ENCODE assay signal across 12 cellular contexts in the genomic region with DNA sequence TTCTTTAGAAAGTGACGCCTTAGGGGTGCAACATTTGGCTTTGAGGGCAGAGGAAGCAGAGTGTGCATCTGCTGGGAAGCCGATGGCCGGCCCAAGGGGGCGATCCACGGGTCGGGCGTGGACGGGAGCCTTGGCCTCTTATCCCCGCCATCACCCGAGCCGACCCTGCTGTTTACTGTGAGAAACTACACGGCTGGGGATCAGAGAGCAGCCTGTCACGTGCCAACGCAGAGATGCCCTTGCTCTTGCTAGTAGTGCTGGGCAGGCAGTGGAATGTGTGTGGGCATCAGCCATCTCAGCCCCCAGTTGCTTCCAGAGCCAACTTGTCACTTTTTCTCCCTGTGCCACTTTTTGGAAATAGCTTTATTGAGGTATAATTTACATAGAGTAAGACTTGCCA. TPM values are rescaled to one million over a fixed set of nuclear protein-coding genes. Genes with fewer than 3 reads are reported as not detected.
A peak's percentile ranks its signal among the peaks of the same experiment; 100 is the strongest.
DNase-seq lines count a peak whose midpoint lies in the region; ATAC-seq and TF ChIP-seq lines count a peak whose summit lies in the region.
"Had no signal": no experiment of that assay in that cellular context is flagged by ENCODE, and none has a peak within 500 bp of the region (broad histone marks: within the 10 kb centered on the region; RNA-seq: fewer than 3 reads in every experiment).

No MANE protein-coding gene starts in this region.

- no peak overlapping the region for H4K5ac ChIP-seq in H9 (ENCODE audit: insufficient read length, low read depth, low read length)

- no peaks in the 10 kb centered on the region for H3K4me1 ChIP-seq in H9 (ENCODE audit: insufficient read depth, low read length)
- peaks cover 16% of the 10 kb centered on the region for H3K4me1 ChIP-seq in hepatocyte (ENCODE audit: insufficient read depth)
- peaks cover 73% of the 10 kb centered on the region for H3K4me1 ChIP-seq in skeletal muscle satellite cell (ENCODE audit: control insufficient read depth, insufficient read depth, low read length)

- H2AFZ ChIP-seq in H9 (ENCODE audit: low read length) (no peak overlapping the region), hepatocyte (no peak overlapping the region)

- peaks cover 11 to 42% (median 25%) of the 10 kb centered on the region in 3 experiments for H3K36me3 Mint-ChIP-seq in H9 (ENCODE audit: insufficient read depth in 1 of 3, low read depth in 3 of 3)

- H3K9ac ChIP-seq in H9 (ENCODE audit: extremely low read depth, insufficient read length, low read length) (no peak overlapping the region), skeletal muscle satellite cell (ENCODE audit: low read depth, low read length) (peak overlapping the region; percentile 76)

- H2BK20ac ChIP-seq in H9 (ENCODE audit: low read depth, low read length, poor library complexity, severe bottlenecking) = no peak overlapping the region

- H4K20me1 ChIP-seq in H9 (ENCODE audit: control insufficient read depth, insufficient read depth, insufficient read length) (no peaks in the 10 kb centered on the region), hepatocyte (ENCODE audit: insufficient read depth, poor library complexity, severe bottlenecking) (no peaks in the 10 kb centered on the region)

- no peak overlapping the region for H2BK5ac ChIP-seq in H9 (ENCODE audit: insufficient read length, low read length)

- peak overlapping the region in 1 of 2 experiments; percentile 25; a peak in 1 of 5 replicates for H3K4me3 Mint-ChIP-seq in H9
- H3K4me3 Mint-ChIP-seq: activated CD4-positive, alpha-beta memory T cell treated with anti-CD3 and anti-CD28 coated beads, Interleukin-2, amount 10 ng/mL, durations not matched to agents 7 days and 5 days; activated naive CD8-positive, alpha-beta T cell treated with anti-CD3 and anti-CD28 coated beads, Interleukin-2, amount 10 ng/mL, durations not matched to agents 7 days and 5 days had no signal

- no peak overlapping the region; the same call in 1 of the 2 replicates for H3K14ac ChIP-seq in H9 (ENCODE audit: insufficient read depth, low read length)

- no peak overlapping the region for H3K27ac ChIP-seq in H9 (ENCODE audit: insufficient read length, low read depth, low read length)
- peak overlapping the region; percentile 14 for H3K27ac ChIP-seq in brain microvascular endothelial cell
- peak overlapping the region; percentile 61 for H3K27ac ChIP-seq in hepatocyte

- H2BK120ac ChIP-seq in H9 (ENCODE audit: low read depth, low read length, poor library complexity, severe bottlenecking) = no peak overlapping the region

- no peak overlapping the region for H3K56ac ChIP-seq in H9 (ENCODE audit: insufficient read length, low read depth, low read length)

- no peaks in the 10 kb centered on the region for H3K9me3 Mint-ChIP-seq in H9
- H3K9me3 Mint-ChIP-seq: activated CD4-positive, alpha-beta memory T cell treated with anti-CD3 and anti-CD28 coated beads, Interleukin-2, amount 10 ng/mL, durations not matched to agents 7 days and 5 days; activated naive CD8-positive, alpha-beta T cell treated with anti-CD3 and anti-CD28 coated beads, Interleukin-2, amount 10 ng/mL, durations not matched to agents 7 days and 5 days had no signal

- no peak overlapping the region for H2BK15ac ChIP-seq in H9 (ENCODE audit: low read depth, low read length)

- no peak overlapping the region for H4K8ac ChIP-seq in H9 (replicated peaks; ENCODE audit: insufficient read length, low read depth, low read length)

- peaks cover 31 to 36% of the 10 kb centered on the region in 2 experiments for H3K4me1 Mint-ChIP-seq in H9

- H3K4me2 ChIP-seq in H9 (ENCODE audit: insufficient read depth, insufficient read length, low read length) (no peak overlapping the region), hepatocyte (no peak overlapping the region), skeletal muscle satellite cell (ENCODE audit: low read length) (peak overlapping the region; percentile 68)

- H3K36me3 ChIP-seq in brain microvascular endothelial cell (replicated peaks) = peaks cover 17% of the 10 kb centered on the region
- H3K36me3 ChIP-seq in hepatocyte (replicated peaks; ENCODE audit: insufficient read depth, low read depth) = no peaks in the 10 kb centered on the region
- peaks cover 33% of the 10 kb centered on the region for H3K36me3 ChIP-seq in skeletal muscle satellite cell (ENCODE audit: insufficient read depth, low read length)

- no peak overlapping the region for H4K91ac ChIP-seq in H9 (ENCODE audit: insufficient read length, low read depth, low read length)

- peak; percentile 17; the same call in 1 of the 3 replicates for TF ChIP-seq CTCF in H9 (conservative IDR thresholded peaks at IDR 0.05)
- no peak for TF ChIP-seq CTCF in brain microvascular endothelial cell (IDR thresholded peaks at IDR 0.05; ENCODE audit: low read depth, low read length, missing control alignments)
- TF ChIP-seq CTCF in hepatocyte (IDR thresholded peaks at IDR 0.05; ENCODE audit: poor library complexity) = no peak

- H3K27me3 Mint-ChIP-seq in H9 (ENCODE audit: low read depth) = no peaks in the 10 kb centered on the region
- H3K27me3 Mint-ChIP-seq: activated CD4-positive, alpha-beta memory T cell treated with anti-CD3 and anti-CD28 coated beads, Interleukin-2, amount 10 ng/mL, durations not matched to agents 7 days and 5 days; activated naive CD8-positive, alpha-beta T cell treated with anti-CD3 and anti-CD28 coated beads, Interleukin-2, amount 10 ng/mL, durations not matched to agents 7 days and 5 days had no signal

- H3K79me1 ChIP-seq in H9 (ENCODE audit: insufficient read depth, low read depth, low read length, poor library complexity, severe bottlenecking) = no peaks in the 10 kb centered on the region

- in situ Hi-C loops in brain microvascular endothelial cell (cut with HindIII; ENCODE audit: low pct_ligation_motif_present, low sequenced_read_pairs) = no loop called here

- no peak for ATAC-seq in HG02938 (IDR thresholded peaks at IDR 0.05; ENCODE audit: unreplicated experiment)

- H2AK5ac ChIP-seq in H9 (ENCODE audit: insufficient read length, low read length) = no peak overlapping the region

- WGBS in H9 (ENCODE audit: extremely low coverage, insufficient read length, low lambda C conversion rate) = no CpG with 5 or more reads among the region's 14 CpGs
- 75% methylated on average over 14 of the region's 14 CpGs for WGBS in hepatocyte (ENCODE audit: low lambda C conversion rate, missing lambda C conversion rate)

- H3K18ac ChIP-seq in H9 (ENCODE audit: insufficient read length, low read depth, low read length) = no peak overlapping the region

- peak overlapping the region in 2 of 3 experiments; percentile 96 to 97; a peak in 4 of 7 replicates for H3K27ac Mint-ChIP-seq in H9
- H3K27ac Mint-ChIP-seq: activated CD4-positive, alpha-beta memory T cell treated with anti-CD3 and anti-CD28 coated beads, Interleukin-2, amount 10 ng/mL, durations not matched to agents 7 days and 5 days; activated naive CD8-positive, alpha-beta T cell treated with anti-CD3 and anti-CD28 coated beads, Interleukin-2, amount 10 ng/mL, durations not matched to agents 7 days and 5 days had no signal

- H3K9me3 ChIP-seq in H9 (ENCODE audit: control insufficient read depth, low read depth, low read length) (no peaks in the 10 kb centered on the region), hepatocyte (ENCODE audit: low read depth) (no peaks in the 10 kb centered on the region), skeletal muscle satellite cell (replicated peaks; ENCODE audit: low read length) (no peaks in the 10 kb centered on the region)

- H3K27me3 ChIP-seq in H9 (ENCODE audit: insufficient read depth, low read length) = no peaks in the 10 kb centered on the region
- H3K27me3 ChIP-seq in brain microvascular endothelial cell (replicated peaks) = no peaks in the 10 kb centered on the region
- no peaks in the 10 kb centered on the region for H3K27me3 ChIP-seq in hepatocyte
- no peaks in the 10 kb centered on the region for H3K27me3 ChIP-seq in skeletal muscle satellite cell (ENCODE audit: control insufficient read depth, insufficient read depth, low read length)

- no peak overlapping the region for H3K23ac ChIP-seq in H9 (ENCODE audit: insufficient read length, low read depth, low read length)

- H3K4me3 ChIP-seq in brain microvascular endothelial cell (ENCODE audit: low read depth, low read length) (no peak overlapping the region), hepatocyte (no peak overlapping the region), skeletal muscle satellite cell (ENCODE audit: low read length) (peak overlapping the region; percentile 28)
- H3K4me3 ChIP-seq: SK-N-MC had no signal

- no peaks in the 10 kb centered on the region for H3K9me2 ChIP-seq in hepatocyte (replicated peaks; ENCODE audit: insufficient read depth)

- H3K4ac ChIP-seq in H9 (ENCODE audit: low read depth, low read length) = no peak overlapping the region

- no peak overlapping the region for H3T11ph ChIP-seq in H9 (ENCODE audit: low read length)

- no peak for DNase-seq in H9
- no peak for DNase-seq in brain microvascular endothelial cell
- no peak for DNase-seq in hepatocyte (ENCODE audit: low spot score)
- no peak for DNase-seq in stimulated activated CD4-positive, alpha-beta T cell treated with anti-CD3 and anti-CD28 coated beads, Interleukin-4, amount 100 ng/mL, for 4 hours
- no peak for DNase-seq in DMS 273 (lab: John Stamatoyannopoulos, UW; ENCODE audit: unreplicated experiment)
- no peak for DNase-seq in mucosa of gallbladder (ENCODE audit: low spot score)
- DNase-seq: activated CD4-positive, alpha-beta memory T cell treated with anti-CD3 and anti-CD28 coated beads, Interleukin-2, amount 10 ng/mL, durations not matched to agents 7 days and 5 days; activated naive CD8-positive, alpha-beta T cell treated with anti-CD3 and anti-CD28 coated beads, Interleukin-2, amount 10 ng/mL, durations not matched to agents 7 days and 5 days; NCI-H526 treated with DMSO at 0.1 percent for 48 hours had no signal

- H2BK12ac ChIP-seq in H9 (ENCODE audit: insufficient read length, low read depth, low read length) = no peak overlapping the region

- H3K79me2 ChIP-seq in H9 (ENCODE audit: insufficient read depth, low read length) (no peaks in the 10 kb centered on the region), hepatocyte (peaks cover 29% of the 10 kb centered on the region)

- no peaks in the 10 kb centered on the region for H3K23me2 ChIP-seq in H9 (ENCODE audit: insufficient read length, low read depth, low read length, poor library complexity, severe bottlenecking)

RNA-seq across cellular contexts. Expression of a gene that starts 26.7 kb away (rescaled TPM):
- 3.9 and 5.3 TPM in 2 replicates for total RNA-seq in H9 (2021)
- 11.5 and 15.7 TPM in 2 replicates for total RNA-seq in hepatocyte
- polyA plus RNA-seq in hepatocyte = 19.4 and 23.5 TPM in 2 replicates
- total RNA-seq in skeletal muscle satellite cell (2012; rRNA removed) = not detected in 2 replicates
- total RNA-seq in mucosa of gallbladder = 317 TPM

RNA-seq across cellular contexts. Expression of a gene that starts 27.4 kb away (rescaled TPM):
- 82.6 and 89.7 TPM in 2 replicates for total RNA-seq in H9 (2021)
- total RNA-seq in hepatocyte = 59.3 and 67.5 TPM in 2 replicates
- polyA plus RNA-seq in hepatocyte = 89.9 and 110 TPM in 2 replicates
- total RNA-seq in skeletal muscle satellite cell (2012; rRNA removed) = 52.6 and 68.4 TPM in 2 replicates
- total RNA-seq in mucosa of gallbladder = 65.4 TPM

RNA-seq across cellular contexts. Expression of a gene that starts 27.6 kb away (rescaled TPM):
- 40.0 and 40.1 TPM in 2 replicates for total RNA-seq in H9 (2021)
- total RNA-seq in hepatocyte = 11.8 and 23.1 TPM in 2 replicates
- 44.4 and 79.6 TPM in 2 replicates for polyA plus RNA-seq in hepatocyte
- total RNA-seq in skeletal muscle satellite cell (2012; rRNA removed) = 10.5 and 13.7 TPM in 2 replicates
- 110 TPM for total RNA-seq in mucosa of gallbladder

Comparison
In these comparisons a context has a peak if more than half of its experiments do, and no peak if none do; other contexts are left out.
1. RNA of a gene that starts 26.7 kb away (total RNA-seq): 317 TPM in mucosa of gallbladder (single experiment); 11.5 to 15.7 TPM in hepatocyte and 3.9 to 5.3 TPM in H9; every median in the first group is over 10 times any median in the second.